Comparison of ENCODE assay signal across 16 cellular contexts in genomic region chr11:4026389-4026788, GRCh38.
A peak's percentile ranks its signal among the peaks of the same experiment; 100 is the strongest.
DNase-seq lines count a peak whose midpoint lies in the region; ATAC-seq and TF ChIP-seq lines count a peak whose summit lies in the region.
"Had no signal": no experiment of that assay in that cellular context is flagged by ENCODE, and none has a peak within 500 bp of the region (broad histone marks: within the 10 kb centered on the region; RNA-seq: fewer than 3 reads in every experiment).

No MANE protein-coding gene starts in this region.

- H3K9ac ChIP-seq in subcutaneous abdominal adipose tissue (ENCODE audit: low read length in 5 of 5), result no peak overlapping the region

- no peak for TF ChIP-seq POLR2A in esophagus muscularis mucosa (IDR thresholded peaks at IDR 0.05; ENCODE audit: low read depth)

- peaks cover 9% of the 10 kb centered on the region for H3K9me3 Mint-ChIP-seq in nephron
- H3K9me3 Mint-ChIP-seq in activated naive CD8-positive, alpha-beta T cell treated with anti-CD3 and anti-CD28 coated beads for 36 hours, result peaks cover 14% of the 10 kb centered on the region
- H3K9me3 Mint-ChIP-seq: activated naive CD4-positive, alpha-beta T cell treated with anti-CD3 and anti-CD28 coated beads, Interleukin-2, amount 50 U/mL, for 24 hours had no signal

- intact Hi-C loops in esophagus muscularis mucosa (cut with DNase I), result loop anchor here (5.0 kb wide), 1 partner anchor 41 kb away; no protein-coding TSS in a partner anchor

- no peak for DNase-seq in esophagus muscularis mucosa (ENCODE audit: extremely low spot score)
- DNase-seq in stimulated activated naive CD4-positive, alpha-beta T cell (lab: John Stamatoyannopoulos, UW), result no peak
- no peak for DNase-seq in activated naive CD8-positive, alpha-beta T cell treated with anti-CD3 and anti-CD28 coated beads for 36 hours
- DNase-seq: aorta; left lung; NCI-H1417; NCI-H345; stimulated activated CD4-positive, alpha-beta T cell treated with anti-CD3 and anti-CD28 coated beads, Interleukin-2, amount 100 ng/mL, for 24 hours had no signal

- peak overlapping the region; percentile 94 to 97 (median 96) for H3K27ac Mint-ChIP-seq in nephron
- H3K27ac Mint-ChIP-seq in activated naive CD8-positive, alpha-beta T cell treated with anti-CD3 and anti-CD28 coated beads for 36 hours, result no peak overlapping the region
- H3K27ac Mint-ChIP-seq: activated naive CD4-positive, alpha-beta T cell treated with anti-CD3 and anti-CD28 coated beads, Interleukin-2, amount 50 U/mL, for 24 hours; WTC11 had no signal

- peaks cover 35 to 69% (median 56%) of the 10 kb centered on the region in 4 donors for H3K4me1 ChIP-seq in esophagus muscularis mucosa
- H3K4me1 ChIP-seq in subcutaneous abdominal adipose tissue (ENCODE audit: control insufficient read depth in 5 of 5, insufficient read depth in 5 of 5, low read length in 5 of 5), result peaks cover 1 to 20% (median 15%) of the 10 kb centered on the region in 5 donors
- H3K4me1 ChIP-seq: prostate gland had no signal

- H3K27ac ChIP-seq in esophagus muscularis mucosa (replicated peaks in 1 of 4), result peak overlapping the region; percentile 74 to 83 (median 80)
- peak overlapping the region; percentile 42 for H3K27ac ChIP-seq in subcutaneous abdominal adipose tissue (ENCODE audit: low read depth, low read length)

- no peaks in the 10 kb centered on the region for H3K9me3 ChIP-seq in esophagus muscularis mucosa
- H3K9me3 ChIP-seq in subcutaneous abdominal adipose tissue (ENCODE audit: control insufficient read depth in 5 of 5, low read length in 5 of 5), result no peaks in the 10 kb centered on the region
- H3K9me3 ChIP-seq: left lung, prostate gland had no signal

- 71% methylated on average over 1 of the region's 1 CpG for WGBS in esophagus muscularis mucosa

- H3K4me1 Mint-ChIP-seq in nephron, result peaks cover 33% of the 10 kb centered on the region
- peaks cover 3% of the 10 kb centered on the region for H3K4me1 Mint-ChIP-seq in activated naive CD8-positive, alpha-beta T cell treated with anti-CD3 and anti-CD28 coated beads for 36 hours
- H3K4me1 Mint-ChIP-seq: WTC11 had no signal

- ATAC-seq in SK-N-SH treated with all-trans-retinoic acid at 6 μM for 48 hours (peak; percentile 4; the same call in 2 of the 3 replicates), GM21529 (IDR thresholded peaks at IDR 0.05; ENCODE audit: unreplicated experiment) (no peak)
- ATAC-seq: WTC11 had no signal

- H3K4me3 ChIP-seq in esophagus muscularis mucosa (no peak overlapping the region), subcutaneous abdominal adipose tissue (ENCODE audit: low read depth in 1 of 5, low read length in 5 of 5) (no peak overlapping the region)
- H3K4me3 ChIP-seq: left lung, prostate gland, skin epidermis had no signal

- peaks cover 26% of the 10 kb centered on the region for H3K36me3 Mint-ChIP-seq in nephron (ENCODE audit: low read depth)
- H3K36me3 Mint-ChIP-seq in activated naive CD8-positive, alpha-beta T cell treated with anti-CD3 and anti-CD28 coated beads for 36 hours, result peaks cover 54% of the 10 kb centered on the region

- H3K27me3 Mint-ChIP-seq in nephron (ENCODE audit: low read depth), result no peaks in the 10 kb centered on the region
- H3K27me3 Mint-ChIP-seq in activated naive CD8-positive, alpha-beta T cell treated with anti-CD3 and anti-CD28 coated beads for 36 hours, result no peaks in the 10 kb centered on the region
- H3K27me3 Mint-ChIP-seq: activated naive CD4-positive, alpha-beta T cell treated with anti-CD3 and anti-CD28 coated beads, Interleukin-2, amount 50 U/mL, for 24 hours had no signal

- H3K4me3 Mint-ChIP-seq in nephron, result no peak overlapping the region
- H3K4me3 Mint-ChIP-seq in activated naive CD8-positive, alpha-beta T cell treated with anti-CD3 and anti-CD28 coated beads for 36 hours, result no peak overlapping the region
- H3K4me3 Mint-ChIP-seq: activated naive CD4-positive, alpha-beta T cell treated with anti-CD3 and anti-CD28 coated beads, Interleukin-2, amount 50 U/mL, for 24 hours; WTC11 had no signal

- TF ChIP-seq CTCF in esophagus muscularis mucosa (IDR thresholded peaks at IDR 0.05) (no peak), nephron (IDR thresholded peaks at IDR 0.05; ENCODE audit: unreplicated experiment in 3 of 3) (no peak)

- H3K36me3 ChIP-seq in esophagus muscularis mucosa, result no peaks in the 10 kb centered on the region
- H3K36me3 ChIP-seq in subcutaneous abdominal adipose tissue (ENCODE audit: control insufficient read depth in 5 of 5, insufficient read depth in 5 of 5, low read length in 5 of 5), result peaks cover 0 to 3% (median 0%) of the 10 kb centered on the region in 5 donors
- H3K36me3 ChIP-seq: prostate gland had no signal

- H3K27me3 ChIP-seq in esophagus muscularis mucosa (no peaks in the 10 kb centered on the region), subcutaneous abdominal adipose tissue (ENCODE audit: control insufficient read depth in 5 of 5, insufficient read depth in 4 of 5, low read length in 5 of 5) (no peaks in the 10 kb centered on the region)
- H3K27me3 ChIP-seq: left lung had no signal

- TF ChIP-seq EP300 in esophagus muscularis mucosa (IDR thresholded peaks at IDR 0.05), result no peak

TF ChIP-seq in SK-N-SH treated with all-trans-retinoic acid at 6 μM for 48 hours, 23 proteins besides CTCF, POLR2A, EP300 and RAD21:
- TF ChIP-seq POU6F1 (CRISPR knock-in tag; IDR thresholded peaks at IDR 0.05; ENCODE audit: borderline replicate concordance, low read depth) (no peak), ARNTL (CRISPR knock-in tag; IDR thresholded peaks at IDR 0.05; ENCODE audit: borderline replicate concordance, low read depth) (no peak), TCF4 (CRISPR knock-in tag; IDR thresholded peaks at IDR 0.05; ENCODE audit: borderline replicate concordance) (no peak), GLIS3 (CRISPR knock-in tag; IDR thresholded peaks at IDR 0.05) (no peak), BACH2 (CRISPR knock-in tag; IDR thresholded peaks at IDR 0.05; ENCODE audit: borderline replicate concordance) (no peak), ZC3H10 (CRISPR knock-in tag; IDR thresholded peaks at IDR 0.05) (no peak), PPARA (CRISPR knock-in tag; IDR thresholded peaks at IDR 0.05; ENCODE audit: borderline replicate concordance) (no peak), CSDC2 (CRISPR knock-in tag; IDR thresholded peaks at IDR 0.05) (no peak), PATZ1 (CRISPR knock-in tag; IDR thresholded peaks at IDR 0.05; ENCODE audit: borderline replicate concordance) (no peak)
